8 cellular contexts compared by ENCODE assay signal in the genomic region with DNA sequence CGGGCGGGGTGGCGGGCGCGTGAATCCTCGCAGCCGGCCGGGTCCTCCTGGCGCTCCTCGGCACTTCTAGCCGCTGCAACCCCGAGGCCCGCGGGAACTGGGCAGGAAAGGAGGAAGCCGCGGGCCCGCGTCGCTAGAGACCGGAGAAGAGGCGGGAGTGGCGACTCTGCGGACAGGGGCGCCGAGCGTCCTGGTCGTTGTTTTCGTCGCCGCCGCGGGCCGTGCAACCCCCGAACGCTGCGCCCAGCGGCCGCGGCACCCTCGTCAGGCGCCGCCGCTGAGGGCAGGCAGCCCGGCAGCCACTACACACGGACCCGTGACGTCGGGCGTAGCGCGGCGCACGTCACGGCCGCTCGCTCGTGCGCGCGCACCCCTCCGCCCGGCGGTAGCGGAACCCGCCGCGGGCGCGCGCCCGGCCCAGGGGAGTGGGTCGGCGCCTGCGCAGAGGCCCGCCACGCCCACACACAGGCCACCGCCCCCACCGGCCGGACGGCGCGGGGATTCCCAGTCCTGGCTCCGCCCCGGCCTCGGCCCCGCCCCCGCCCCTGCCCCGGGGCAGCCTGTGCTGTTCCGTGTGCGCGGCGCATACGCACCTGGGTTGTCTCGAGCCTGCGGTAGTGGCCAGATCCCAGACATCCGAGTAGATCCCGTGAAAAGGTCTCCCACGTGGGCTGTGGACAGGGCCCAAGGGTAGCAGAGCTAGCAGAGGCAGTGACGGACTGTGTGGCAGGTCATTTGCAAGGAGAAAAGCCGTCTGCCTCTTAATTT. TPM values are rescaled to one million over a fixed set of nuclear protein-coding genes. Genes with fewer than 3 reads are reported as not detected.
DNase-seq lines count a peak whose midpoint lies in the region; ATAC-seq lines count a peak whose summit lies in the region.

TSS of gene MAP3K2 (minus strand) at position 321 of the 768 bp plus-strand sequence. CDS start 44,846 bp downstream, outside the sequence.

- H3K4me3 ChIP-seq in endocrine pancreas (ENCODE audit: control insufficient read depth, insufficient read depth, low read length), result peak within 1 kb of the TSS; percentile 91

- DNase-seq in COLO829 (ENCODE audit: low spot score), result peak; percentile 90
- DNase-seq in HT1080 (ENCODE audit: low read depth), result peak; percentile 79
- DNase-seq in NOMO-1 treated with dmso at 0.1 percent for 144 hours (lab: John Stamatoyannopoulos, UW; ENCODE audit: unreplicated experiment), result peak; percentile 67
- peak; percentile 74 for DNase-seq in activated CD8-positive, alpha-beta memory T cell treated with anti-CD3 and anti-CD28 coated beads, Interleukin-2, amount 50 U/mL, for 1 hour (ENCODE audit: extremely low read depth)
- DNase-seq in mesenteric fat pad (ENCODE audit: low spot score), result peak; percentile 98
- DNase-seq in stimulated activated CD8-positive, alpha-beta memory T cell treated with anti-CD3 and anti-CD28 coated beads, Interleukin-15, amount 100 ng/mL, for 1 hour (ENCODE audit: low read depth), result peak; percentile 92

- no peaks in the 10 kb centered on the region for H3K9me3 ChIP-seq in endocrine pancreas (ENCODE audit: control insufficient read depth, low read length)

- no peaks in the 10 kb centered on the region for H3K36me3 ChIP-seq in endocrine pancreas (ENCODE audit: control insufficient read depth, insufficient read depth, low read length)

- no peaks in the 10 kb centered on the region for H3K27me3 ChIP-seq in endocrine pancreas (ENCODE audit: control insufficient read depth, insufficient read depth, low read length)

- peak within 1 kb of the TSS; percentile 99 for H3K9ac ChIP-seq in endocrine pancreas (ENCODE audit: control insufficient read depth, insufficient read depth, low read length)

- peaks cover 7% of the 10 kb centered on the region for H3K4me1 ChIP-seq in endocrine pancreas (ENCODE audit: control insufficient read depth, insufficient read depth, low read length)

- peak; percentile 63 for ATAC-seq in GM21360 (IDR thresholded peaks at IDR 0.05; ENCODE audit: unreplicated experiment)

RNA-seq across cellular contexts. Expression of gene MAP3K2, which starts in this region (rescaled TPM):
- total RNA-seq in HT1080 (2014; rRNA removed; shearing (Covaris generic)), result 19.8 and 30.7 TPM in 2 replicates
- 9.7 and 16.0 TPM in 2 replicates for polyA plus RNA-seq in HT1080 (2015; cell fraction: cytosol; rRNA removed)
- 11.2 and 13.1 TPM in 2 replicates for polyA plus RNA-seq in HT1080 (2015; cell fraction: nucleus; rRNA removed)
- total RNA-seq in mesenteric fat pad, result 62.0 TPM

Comparison
In these comparisons a context has a peak if more than half of its experiments do, and no peak if none do; other contexts are left out.
1. Peak in every context shown above with its lines: DNase-seq, ATAC-seq and H3K4me3 ChIP-seq.